In genomic region chr6:33215761-33216649, GRCh38 we compare ENCODE assay signal across 1 cellular context.
TF ChIP-seq lines count a peak whose summit lies in the region.

No MANE protein-coding gene starts in this region.

TF ChIP-seq in HepG2, 621 proteins besides CTCF, POLR2A, EP300 and RAD21:
- TF ChIP-seq FOXO4 (CRISPR knock-in tag; conservative IDR thresholded peaks at IDR 0.05) (0 out of 2 replicates have a peak, but pooled peaks have one; percentile 19), HNF4G (IDR thresholded peaks at IDR 0.05; ENCODE audit: borderline replicate concordance, low read depth, low read length) (no peak), HNF4G (CRISPR knock-in tag; IDR thresholded peaks at IDR 0.05; ENCODE audit: borderline replicate concordance, low read depth) (no peak), ZBTB33 (CRISPR knock-in tag; IDR thresholded peaks at IDR 0.05) (no peak), ZNF713 (CRISPR knock-in tag; IDR thresholded peaks at IDR 0.05) (no peak)
